Comparison of ENCODE assay signal across 13 cellular contexts in the genomic region with DNA sequence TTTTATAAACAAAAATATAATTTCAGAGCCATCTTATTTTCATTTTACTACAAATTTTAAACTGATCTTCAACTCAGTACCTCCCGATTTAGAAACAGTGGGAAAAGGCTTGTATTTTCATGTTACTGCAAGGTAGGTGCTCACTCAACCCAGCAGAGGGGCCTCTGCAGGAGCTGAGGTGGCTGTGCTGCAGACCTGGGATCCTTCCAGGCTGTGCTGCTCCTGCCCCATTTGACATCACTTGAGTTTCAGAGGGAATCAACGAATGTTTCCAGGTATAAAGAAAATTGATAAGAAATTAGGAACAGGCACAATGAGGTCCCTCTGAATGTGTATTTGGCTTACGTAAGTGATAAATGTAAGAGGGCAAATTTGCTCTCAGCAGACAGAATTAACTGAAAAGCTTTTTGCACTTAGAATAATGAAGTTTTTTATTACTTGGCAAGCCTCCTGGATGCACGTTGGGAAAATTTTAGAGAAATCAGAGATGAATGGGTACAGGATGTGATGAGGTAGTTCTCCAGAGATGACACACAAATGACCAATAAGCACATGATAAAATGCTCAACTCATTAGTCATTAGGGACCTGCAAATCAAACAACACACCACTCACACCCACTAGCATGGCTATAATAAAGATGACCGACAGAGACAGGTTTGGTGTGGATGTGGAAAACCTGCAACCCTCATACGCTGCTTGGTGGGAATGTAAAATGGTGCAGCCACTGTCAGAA.
DNase-seq lines count a peak whose midpoint lies in the region; ATAC-seq, FAIRE-seq and TF ChIP-seq lines count a peak whose summit lies in the region.
"Had no signal": no experiment of that assay in that cellular context is flagged by ENCODE, and none has a peak within 500 bp of the region (broad histone marks: within the 10 kb centered on the region; RNA-seq: fewer than 3 reads in every experiment).

No MANE protein-coding gene starts in this region.

- FAIRE-seq in RCC 7860 (lab: Jason Lieb, UNC) = peak; percentile 83

- no peak for TF ChIP-seq CTCF in WTC11 (IDR thresholded peaks at IDR 0.05)

- POLR2A ChIA-PET in WTC11 (lab: Charles Lee) = no interaction called here

- H3K9me3 Mint-ChIP-seq in WTC11 = no peaks in the 10 kb centered on the region
- H3K9me3 Mint-ChIP-seq: natural killer cell treated with Interleukin-12 subunit alpha and Interleukin-12 subunit beta and Interleukin-15 and Interleukin-18, amount 100 ng/mL, for 72 hours had no signal

- H3K36me3 Mint-ChIP-seq in WTC11 = peaks cover 44% of the 10 kb centered on the region

- no peaks in the 10 kb centered on the region for H3K27me3 Mint-ChIP-seq in WTC11 (ENCODE audit: low read depth)
- H3K27me3 Mint-ChIP-seq: natural killer cell treated with Interleukin-12 subunit alpha and Interleukin-12 subunit beta and Interleukin-15 and Interleukin-18, amount 100 ng/mL, for 72 hours had no signal

- peak; percentile 62 for DNase-seq in GM03348 (ENCODE audit: low spot score)
- peak; percentile 89 for DNase-seq in RCC 7860 (ENCODE audit: low spot score)
- DNase-seq in epithelial cell of prostate (ENCODE audit: low read depth, low spot score) = peak; percentile 75
- DNase-seq in renal cortical epithelial cell (ENCODE audit: low read depth) = peak; percentile 93
- no peak for DNase-seq in NCI-H69 (lab: John Stamatoyannopoulos, UW)
- DNase-seq in ureter (ENCODE audit: low spot score) = no peak
- DNase-seq in WTC11 (ENCODE audit: low spot score) = no peak
- DNase-seq: anterior cingulate cortex, DMS 273 treated with DMSO at 0.1 percent for 48 hours, NCI-H1436 treated with DMSO at 0.1 percent for 48 hours had no signal

- H3K4me3 Mint-ChIP-seq in WTC11 = no peak overlapping the region
- H3K4me3 Mint-ChIP-seq: natural killer cell treated with Interleukin-12 subunit alpha and Interleukin-12 subunit beta and Interleukin-15 and Interleukin-18, amount 100 ng/mL, for 72 hours had no signal

- no peak overlapping the region for H3K27ac Mint-ChIP-seq in WTC11

- ATAC-seq in GM21360 (IDR thresholded peaks at IDR 0.05; ENCODE audit: unreplicated experiment) (no peak), WTC11 (no peak)
- ATAC-seq: natural killer cell treated with Interleukin-12 subunit alpha and Interleukin-12 subunit beta and Interleukin-15 and Interleukin-18, amount 100 ng/mL, for 72 hours had no signal

- H3K4me1 Mint-ChIP-seq in WTC11 = peaks cover 18% of the 10 kb centered on the region

- peak overlapping the region; percentile 91 for H3K27ac ChIP-seq in epithelial cell of prostate
- H3K27ac ChIP-seq: vagina had no signal

- CTCF ChIA-PET in WTC11 (lab: Charles Lee) = no interaction called here

TF ChIP-seq in WTC11, 78 proteins besides CTCF, POLR2A, EP300 and RAD21:
- TF ChIP-seq, protein P1, sequence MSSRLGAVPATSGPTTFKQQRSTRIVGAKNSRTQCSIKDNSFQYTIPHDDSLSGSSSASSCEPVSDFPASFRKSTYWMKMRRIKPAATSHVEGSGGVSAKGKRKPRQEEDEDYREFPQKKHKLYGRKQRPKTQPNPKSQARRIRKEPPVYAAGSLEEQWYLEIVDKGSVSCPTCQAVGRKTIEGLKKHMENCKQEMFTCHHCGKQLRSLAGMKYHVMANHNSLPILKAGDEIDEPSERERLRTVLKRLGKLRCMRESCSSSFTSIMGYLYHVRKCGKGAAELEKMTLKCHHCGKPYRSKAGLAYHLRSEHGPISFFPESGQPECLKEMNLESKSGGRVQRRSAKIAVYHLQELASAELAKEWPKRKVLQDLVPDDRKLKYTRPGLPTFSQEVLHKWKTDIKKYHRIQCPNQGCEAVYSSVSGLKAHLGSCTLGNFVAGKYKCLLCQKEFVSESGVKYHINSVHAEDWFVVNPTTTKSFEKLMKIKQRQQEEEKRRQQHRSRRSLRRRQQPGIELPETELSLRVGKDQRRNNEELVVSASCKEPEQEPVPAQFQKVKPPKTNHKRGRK (CRISPR knock-in tag; IDR thresholded peaks at IDR 0.05; ENCODE audit: borderline replicate concordance) = no peak
- TF ChIP-seq, protein P2, sequence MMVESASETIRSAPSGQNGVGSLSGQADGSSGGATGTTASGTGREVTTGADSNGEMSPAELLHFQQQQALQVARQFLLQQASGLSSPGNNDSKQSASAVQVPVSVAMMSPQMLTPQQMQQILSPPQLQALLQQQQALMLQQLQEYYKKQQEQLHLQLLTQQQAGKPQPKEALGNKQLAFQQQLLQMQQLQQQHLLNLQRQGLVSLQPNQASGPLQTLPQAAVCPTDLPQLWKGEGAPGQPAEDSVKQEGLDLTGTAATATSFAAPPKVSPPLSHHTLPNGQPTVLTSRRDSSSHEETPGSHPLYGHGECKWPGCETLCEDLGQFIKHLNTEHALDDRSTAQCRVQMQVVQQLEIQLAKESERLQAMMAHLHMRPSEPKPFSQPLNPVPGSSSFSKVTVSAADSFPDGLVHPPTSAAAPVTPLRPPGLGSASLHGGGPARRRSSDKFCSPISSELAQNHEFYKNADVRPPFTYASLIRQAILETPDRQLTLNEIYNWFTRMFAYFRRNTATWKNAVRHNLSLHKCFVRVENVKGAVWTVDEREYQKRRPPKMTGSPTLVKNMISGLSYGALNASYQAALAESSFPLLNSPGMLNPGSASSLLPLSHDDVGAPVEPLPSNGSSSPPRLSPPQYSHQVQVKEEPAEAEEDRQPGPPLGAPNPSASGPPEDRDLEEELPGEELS (CRISPR knock-in tag; IDR thresholded peaks at IDR 0.05) = no peak
- TF ChIP-seq, protein P3, sequence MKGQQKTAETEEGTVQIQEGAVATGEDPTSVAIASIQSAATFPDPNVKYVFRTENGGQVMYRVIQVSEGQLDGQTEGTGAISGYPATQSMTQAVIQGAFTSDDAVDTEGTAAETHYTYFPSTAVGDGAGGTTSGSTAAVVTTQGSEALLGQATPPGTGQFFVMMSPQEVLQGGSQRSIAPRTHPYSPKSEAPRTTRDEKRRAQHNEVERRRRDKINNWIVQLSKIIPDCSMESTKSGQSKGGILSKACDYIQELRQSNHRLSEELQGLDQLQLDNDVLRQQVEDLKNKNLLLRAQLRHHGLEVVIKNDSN (CRISPR knock-in tag; IDR thresholded peaks at IDR 0.05) = no peak

Comparison
In these comparisons a context has a peak if more than half of its experiments do, and no peak if none do; other contexts are left out.
1. DNase-seq: peak in GM03348 (single experiment), RCC 7860 (single experiment), epithelial cell of prostate (single experiment) and renal cortical epithelial cell (single experiment); none in NCI-H69 (single experiment), ureter (single experiment) and WTC11 (single experiment).